Comparison of ENCODE assay signal across 24 cellular contexts in the genomic region with DNA sequence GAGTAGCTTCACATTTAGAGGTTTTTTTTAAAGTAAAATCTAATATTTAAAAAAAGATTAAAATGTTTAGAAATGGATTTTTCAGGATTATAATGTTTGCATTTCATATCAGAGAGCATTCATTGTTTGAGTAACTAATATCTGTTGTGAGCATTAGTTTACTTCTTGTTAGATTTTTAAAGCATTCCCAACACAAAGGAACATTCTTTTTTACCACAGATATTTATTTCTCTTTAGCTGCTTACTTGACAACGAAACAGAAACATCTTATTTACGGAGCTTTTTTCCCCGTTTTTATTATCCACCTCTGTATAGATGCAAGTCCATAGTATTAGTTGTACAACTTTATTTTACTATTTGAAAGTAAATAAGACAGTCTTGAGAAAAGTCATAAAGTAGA. TPM values are rescaled to one million over a fixed set of nuclear protein-coding genes. Genes with fewer than 3 reads are reported as not detected.
DNase-seq lines count a peak whose midpoint lies in the region; ATAC-seq and TF ChIP-seq lines count a peak whose summit lies in the region.
"Had no signal": no experiment of that assay in that cellular context is flagged by ENCODE, and none has a peak within 500 bp of the region (broad histone marks: within the 10 kb centered on the region; RNA-seq: fewer than 3 reads in every experiment).

No MANE protein-coding gene starts in this region.

- ATAC-seq in SK-N-SH treated with all-trans-retinoic acid at 6 μM for 48 hours = peak; percentile 11; the same call in 1 of the 3 replicates
- ATAC-seq in HG03442 (IDR thresholded peaks at IDR 0.05; ENCODE audit: unreplicated experiment) = no peak
- ATAC-seq in HG02588 (IDR thresholded peaks at IDR 0.05; ENCODE audit: unreplicated experiment) = no peak
- no peak for ATAC-seq in GM18858 (IDR thresholded peaks at IDR 0.05; ENCODE audit: unreplicated experiment)
- ATAC-seq: activated naive CD4-positive, alpha-beta T cell treated with anti-CD3 and anti-CD28 coated beads, Interleukin-2, amount 50 U/mL, for 72 hours; activated T-helper 17 cell treated with anti-CD3 and anti-CD28 coated beads, Interleukin-2, amount 50 U/mL, for 72 hours; stimulated activated effector memory CD8-positive, alpha-beta T cell treated with anti-CD3 and anti-CD28 coated beads, Interleukin-12 subunit alpha, Interleukin-12 subunit beta, amount 100 ng/mL, for 72 hours; WTC11 had no signal

- no peaks in the 10 kb centered on the region for H3K9me3 Mint-ChIP-seq in Caco-2 (ENCODE audit: unreplicated experiment)
- H3K9me3 Mint-ChIP-seq: activated naive CD4-positive, alpha-beta T cell treated with anti-CD3 and anti-CD28 coated beads, Interleukin-2, amount 50 U/mL, for 72 hours; activated T-helper 17 cell treated with anti-CD3 and anti-CD28 coated beads, Interleukin-2, amount 50 U/mL, for 72 hours; CD4-positive, alpha-beta T cell; neural progenitor cell; stimulated activated effector memory CD8-positive, alpha-beta T cell treated with anti-CD3 and anti-CD28 coated beads, Interleukin-12 subunit alpha, Interleukin-12 subunit beta, amount 100 ng/mL, for 72 hours; WTC11 had no signal

- CTCF ChIA-PET in Caco-2 (lab: Charles Lee) = interaction anchor here (0.5 to 1.1 kb wide), 3 partner anchors 27 to 223 kb away, joined by 3 read pairs; no protein-coding TSS in a partner anchor

- intact Hi-C loops in Caco-2 (cut with micrococcal nuclease; ENCODE audit: unreplicated experiment) = loop anchor here (1.0 to 2.0 kb wide), 3 partner anchors 36 to 222 kb away; no protein-coding TSS in a partner anchor

- DNase-seq in Caco-2 = no peak
- peak; percentile 51 for DNase-seq in fibroblast of gingiva (ENCODE audit: low read depth)
- no peak for DNase-seq in smooth muscle cell (lab: John Stamatoyannopoulos, UW; ENCODE audit: unreplicated experiment)
- DNase-seq: activated CD4-positive, alpha-beta T cell treated with anti-CD3 and anti-CD28 coated beads, Interleukin-2, amount 50 U/mL, for 4 hours; activated CD8-positive, alpha-beta memory T cell treated with anti-CD3 and anti-CD28 coated beads, Interleukin-2, amount 50 U/mL, for 48 hours; CD4-positive, alpha-beta T cell; foreskin melanocyte; GDM1; KG1; NCI-H1436 treated with DMSO at 0.1 percent for 48 hours; NCI-H2107; small intestine; stimulated activated CD4-positive, alpha-beta T cell treated with anti-CD3 and anti-CD28 coated beads, Interleukin-2, amount 100 ng/mL, for 24 hours; substantia nigra had no signal

- no peaks in the 10 kb centered on the region for H3K27me3 Mint-ChIP-seq in Caco-2 (ENCODE audit: insufficient read depth, unreplicated experiment)
- H3K27me3 Mint-ChIP-seq: activated T-helper 17 cell treated with anti-CD3 and anti-CD28 coated beads, Interleukin-2, amount 50 U/mL, for 72 hours; CD4-positive, alpha-beta T cell had no signal

- no peak overlapping the region for H3K4me3 ChIP-seq in Caco-2 (ENCODE audit: low read depth, low read length)
- H3K4me3 ChIP-seq in smooth muscle cell = peak overlapping the region; percentile 22
- H3K4me3 ChIP-seq: neural progenitor cell had no signal

- H3K9me3 ChIP-seq in Caco-2 (no peaks in the 10 kb centered on the region), smooth muscle cell (replicated peaks; ENCODE audit: low read depth) (no peaks in the 10 kb centered on the region)

- no peaks in the 10 kb centered on the region for H3K27me3 ChIP-seq in Caco-2 (replicated peaks; ENCODE audit: control insufficient read depth, insufficient read depth, low read length)
- H3K27me3 ChIP-seq in smooth muscle cell (ENCODE audit: low read depth) = no peaks in the 10 kb centered on the region
- H3K27me3 ChIP-seq: neural progenitor cell had no signal

- H3K4me3 Mint-ChIP-seq in Caco-2 (ENCODE audit: unreplicated experiment) = peak overlapping the region; percentile 46
- H3K4me3 Mint-ChIP-seq: activated T-helper 17 cell treated with anti-CD3 and anti-CD28 coated beads, Interleukin-2, amount 50 U/mL, for 72 hours; CD4-positive, alpha-beta T cell; neural progenitor cell; stimulated activated effector memory CD8-positive, alpha-beta T cell treated with anti-CD3 and anti-CD28 coated beads, Interleukin-12 subunit alpha, Interleukin-12 subunit beta, amount 100 ng/mL, for 72 hours; WTC11 had no signal

- H3K4me2 ChIP-seq in smooth muscle cell = peak overlapping the region; percentile 73
- H3K4me2 ChIP-seq: neural progenitor cell had no signal

- POLR2A ChIA-PET in Caco-2 (lab: Charles Lee) = interaction anchor here (0.5 to 1.0 kb wide), 2 partner anchors 28 to 882 kb away, joined by 3 to 8 read pairs; no protein-coding TSS in a partner anchor

- H3K36me3 ChIP-seq in Caco-2 (ENCODE audit: control insufficient read depth, insufficient read depth, low read length) = peaks cover 7% of the 10 kb centered on the region
- H3K36me3 ChIP-seq in smooth muscle cell (ENCODE audit: low read depth) = no peaks in the 10 kb centered on the region
- H3K36me3 ChIP-seq: neural progenitor cell had no signal

- peak overlapping the region; percentile 54 for H3K27ac Mint-ChIP-seq in Caco-2 (ENCODE audit: unreplicated experiment)
- H3K27ac Mint-ChIP-seq: activated naive CD4-positive, alpha-beta T cell treated with anti-CD3 and anti-CD28 coated beads, Interleukin-2, amount 50 U/mL, for 72 hours; activated T-helper 17 cell treated with anti-CD3 and anti-CD28 coated beads, Interleukin-2, amount 50 U/mL, for 72 hours; CD4-positive, alpha-beta T cell; neural progenitor cell; stimulated activated effector memory CD8-positive, alpha-beta T cell treated with anti-CD3 and anti-CD28 coated beads, Interleukin-12 subunit alpha, Interleukin-12 subunit beta, amount 100 ng/mL, for 72 hours; WTC11 had no signal

- peaks cover 98% of the 10 kb centered on the region for H4K20me1 ChIP-seq in smooth muscle cell (ENCODE audit: low read depth)

- H3K4me1 ChIP-seq in Caco-2 (peaks cover 58% of the 10 kb centered on the region), smooth muscle cell (ENCODE audit: low read depth) (peaks cover 22% of the 10 kb centered on the region)
- H3K4me1 ChIP-seq: neural progenitor cell had no signal

- peaks cover 97% of the 10 kb centered on the region for H3K79me2 ChIP-seq in smooth muscle cell (ENCODE audit: low read depth)

- H3K4me1 Mint-ChIP-seq in Caco-2 (ENCODE audit: low read depth, unreplicated experiment) = peaks cover 56% of the 10 kb centered on the region
- H3K4me1 Mint-ChIP-seq: neural progenitor cell, WTC11 had no signal

- peak overlapping the region; percentile 29 for H3K9ac ChIP-seq in smooth muscle cell (ENCODE audit: low read depth)
- H3K9ac ChIP-seq: neural progenitor cell had no signal

- 22% methylated on average over 3 of the region's 3 CpGs for WGBS in smooth muscle cell (ENCODE audit: low lambda C conversion rate)

- BruUV-seq in Caco-2 (replicated peaks; lab: Mats Ljungman, UMichigan) = no TSS peak

- H3K27ac ChIP-seq in smooth muscle cell (ENCODE audit: low read depth) = peak overlapping the region; percentile 79
- H3K27ac ChIP-seq: epithelial cell of prostate, neural progenitor cell had no signal

- H2AFZ ChIP-seq in smooth muscle cell (ENCODE audit: low read depth) = no peak overlapping the region
- H2AFZ ChIP-seq: neural progenitor cell had no signal

- H3F3A ChIP-seq in smooth muscle cell (ENCODE audit: low read depth) = peaks cover 24% of the 10 kb centered on the region

- TF ChIP-seq CTCF in Caco-2 (IDR thresholded peaks at IDR 0.05; ENCODE audit: insufficient read depth in 1 of 2, low read depth in 1 of 2, low read length in 1 of 2, severe bottlenecking in 1 of 2, unreplicated experiment in 1 of 2) (no peak), smooth muscle cell (IDR thresholded peaks at IDR 0.05; ENCODE audit: borderline replicate concordance, insufficient read depth, poor library complexity, severe bottlenecking) (no peak)

- peaks cover 44% of the 10 kb centered on the region for H3K36me3 Mint-ChIP-seq in Caco-2 (ENCODE audit: insufficient read depth, unreplicated experiment)
- H3K36me3 Mint-ChIP-seq: WTC11 had no signal

TF ChIP-seq in SK-N-SH treated with all-trans-retinoic acid at 6 μM for 48 hours, 23 proteins besides CTCF, POLR2A, EP300 and RAD21 (continues in another document):
- no peak for TF ChIP-seq ZC3H10 (CRISPR knock-in tag; IDR thresholded peaks at IDR 0.05)
- TF ChIP-seq ISL1 (CRISPR knock-in tag; IDR thresholded peaks at IDR 0.05) = no peak
- no peak for TF ChIP-seq BACH2 (CRISPR knock-in tag; IDR thresholded peaks at IDR 0.05; ENCODE audit: borderline replicate concordance)
- no peak for TF ChIP-seq RARB (CRISPR knock-in tag; IDR thresholded peaks at IDR 0.05)
- TF ChIP-seq CSDC2 (CRISPR knock-in tag; IDR thresholded peaks at IDR 0.05) = no peak
- TF ChIP-seq CSRNP3 (CRISPR knock-in tag; IDR thresholded peaks at IDR 0.05) = no peak

RNA-seq across cellular contexts. Expression of gene NFAT5, which starts 53.0 kb away (rescaled TPM):
- total RNA-seq in Caco-2 (2022) = 87.6 and 89.8 TPM in 2 replicates
- 33.5 and 44.3 TPM in 2 replicates for total RNA-seq in smooth muscle cell
- 4.2 and 10.0 TPM in 2 replicates for polyA plus RNA-seq in smooth muscle cell
